In the genomic region with DNA sequence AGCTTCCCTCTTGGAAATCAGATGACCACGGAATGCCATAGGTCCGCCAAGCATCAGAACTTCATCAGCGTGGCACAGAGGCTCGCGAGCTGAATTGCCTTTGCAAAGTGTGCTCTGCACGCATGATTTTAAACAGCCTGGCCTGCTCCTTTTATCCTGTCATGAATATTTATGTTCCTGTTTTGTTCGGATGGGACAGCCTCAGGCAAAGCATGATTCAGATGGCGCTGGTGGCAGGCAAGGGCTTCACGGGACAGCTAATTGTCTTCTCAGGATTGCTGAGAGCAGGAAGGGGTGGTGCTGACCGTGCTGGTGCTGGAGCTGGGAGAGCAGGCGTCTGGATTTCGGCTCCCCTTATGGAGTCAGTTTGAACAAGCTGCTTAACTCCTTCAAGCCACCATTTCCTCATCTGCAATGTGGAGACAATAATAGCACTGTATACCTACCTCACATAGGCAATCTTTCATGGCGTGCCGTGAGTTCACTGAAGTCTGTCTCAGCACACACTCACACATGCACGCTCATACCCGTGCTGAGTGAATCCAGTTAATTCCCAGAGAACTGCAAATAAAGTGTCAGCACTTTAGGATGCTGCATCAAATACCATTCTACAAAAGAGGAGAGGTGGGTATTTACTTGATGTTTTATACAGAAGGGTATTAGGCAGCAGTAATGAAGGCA, we compare ENCODE assay signal across 16 cellular contexts.
DNase-seq lines count a peak whose midpoint lies in the region; ATAC-seq and TF ChIP-seq lines count a peak whose summit lies in the region.
"Had no signal": no experiment of that assay in that cellular context is flagged by ENCODE, and none has a peak within 500 bp of the region (broad histone marks: within the 10 kb centered on the region; RNA-seq: fewer than 3 reads in every experiment).

No MANE protein-coding gene starts in this region.

- H3K4me3 ChIP-seq in IMR-90 (ENCODE audit: insufficient read depth, low read depth, low read length) = no peak overlapping the region
- H3K4me3 ChIP-seq: SJSA1, upper lobe of right lung had no signal

- H3K4me3 Mint-ChIP-seq in neural crest cell = peak overlapping the region; percentile 51
- H3K4me3 Mint-ChIP-seq: activated CD4-positive, alpha-beta memory T cell treated with anti-CD3 and anti-CD28 coated beads, Interleukin-2, amount 10 ng/mL, durations not matched to agents 7 days and 5 days; stimulated activated memory B cell treated with anti-CD40 and anti-IgM and Interleukin-4, amounts not matched to agents 10 μg/mL and 1 μg/mL and 100 μg/mL, for 72 hours had no signal

- TF ChIP-seq CTCF in IMR-90 (conservative IDR thresholded peaks at IDR 0.05; ENCODE audit: low read depth, low read length) (no peak), neural crest cell (conservative IDR thresholded peaks at IDR 0.05) (no peak)

- peak; percentile 63 for DNase-seq in AG20443 (ENCODE audit: low spot score)
- DNase-seq in IMR-90 = no peak
- peak; percentile 37 for DNase-seq in epithelial cell of prostate (ENCODE audit: low read depth, low spot score)
- DNase-seq in neural crest cell (ENCODE audit: low read depth, low spot score) = peak; percentile 18
- DNase-seq in midbrain (lab: John Stamatoyannopoulos, UW) = no peak
- no peak for DNase-seq in activated CD4-positive, alpha-beta T cell treated with anti-CD3 and anti-CD28 coated beads, Interleukin-2, amount 50 U/mL, for 1 hour
- no peak for DNase-seq in stimulated activated CD4-positive, alpha-beta T cell treated with anti-CD3 and anti-CD28 coated beads, Interleukin-4, amount 100 ng/mL, for 1 hour
- DNase-seq: activated CD4-positive, alpha-beta memory T cell treated with anti-CD3 and anti-CD28 coated beads, Interleukin-2, amount 10 ng/mL, durations not matched to agents 7 days and 5 days; Caco-2; cerebellar nuclear complex; NCI-H1436 treated with DMSO at 0.1 percent for 48 hours; NCI-H446; upper lobe of right lung had no signal

- no peak for TF ChIP-seq RAD21 in IMR-90 (IDR thresholded peaks at IDR 0.05; ENCODE audit: low read length)

- no peak overlapping the region for H3K18ac ChIP-seq in IMR-90 (ENCODE audit: low read depth, low read length)

- ATAC-seq in IMR-90 (ENCODE audit: low read depth) (no peak), GM18517 (IDR thresholded peaks at IDR 0.05; ENCODE audit: unreplicated experiment) (no peak)
- ATAC-seq: stimulated activated memory B cell treated with anti-CD40 and anti-IgM and Interleukin-4, amounts not matched to agents 10 μg/mL and 1 μg/mL and 100 μg/mL, for 72 hours; upper lobe of right lung had no signal

- H3K36me3 ChIP-seq in IMR-90 (ENCODE audit: control insufficient read depth, insufficient read depth, low read length) = no peaks in the 10 kb centered on the region
- H3K36me3 ChIP-seq: SJSA1, upper lobe of right lung had no signal

- H3K27me3 Mint-ChIP-seq in neural crest cell (ENCODE audit: low read depth) = no peaks in the 10 kb centered on the region
- H3K27me3 Mint-ChIP-seq: stimulated activated memory B cell treated with anti-CD40 and anti-IgM and Interleukin-4, amounts not matched to agents 10 μg/mL and 1 μg/mL and 100 μg/mL, for 72 hours had no signal

- H2AK9ac ChIP-seq in IMR-90 (replicated peaks; ENCODE audit: low read depth, low read length, poor library complexity) = no peak overlapping the region

- no peak overlapping the region for H2BK5ac ChIP-seq in IMR-90 (ENCODE audit: low read depth, low read length, poor library complexity, severe bottlenecking)

- no peaks in the 10 kb centered on the region for H3K36me3 Mint-ChIP-seq in neural crest cell (ENCODE audit: low read depth)
- H3K36me3 Mint-ChIP-seq: stimulated activated memory B cell treated with anti-CD40 and anti-IgM and Interleukin-4, amounts not matched to agents 10 μg/mL and 1 μg/mL and 100 μg/mL, for 72 hours had no signal

- POLR2A ChIA-PET in IMR-90 (lab: Charles Lee; ENCODE audit: unreplicated experiment) = no interaction called here

- dilution Hi-C loops in IMR-90 (cut with HindIII; ENCODE audit: low sequenced_read_pairs, unreplicated experiment) = no loop called here

- no peaks in the 10 kb centered on the region for H3K9me3 ChIP-seq in IMR-90 (ENCODE audit: control insufficient read depth, insufficient read depth, low read length)
- H3K9me3 ChIP-seq: Caco-2, SJSA1, upper lobe of right lung had no signal

- no peak overlapping the region for H3K23ac ChIP-seq in IMR-90 (ENCODE audit: low read depth, low read length)

- peaks cover 20% of the 10 kb centered on the region for H3K4me1 ChIP-seq in IMR-90 (ENCODE audit: control insufficient read depth, insufficient read depth, low read length)
- H3K4me1 ChIP-seq: upper lobe of right lung had no signal

- H3K9me1 ChIP-seq in IMR-90 (ENCODE audit: insufficient read depth, low read length) = peaks cover 26% of the 10 kb centered on the region

- no peak overlapping the region for H4K5ac ChIP-seq in IMR-90 (ENCODE audit: low read depth, low read length)

- intact Hi-C loops in IMR-90 (cut with micrococcal nuclease) = loop anchor here (5.0 to 10.0 kb wide), 4 partner anchors 140 to 370 kb away; no protein-coding TSS in a partner anchor

- peak overlapping the region; percentile 38; the same call in 1 of the 2 replicates for H3K4ac ChIP-seq in IMR-90 (ENCODE audit: low read depth, low read length)

- TF ChIP-seq POLR2A in IMR-90 (IDR thresholded peaks at IDR 0.05; ENCODE audit: low read depth, low read length) = no peak

- peak overlapping the region; percentile 20; the same call in 1 of the 2 replicates for H2AK5ac ChIP-seq in IMR-90 (ENCODE audit: low read depth, low read length)

- peak overlapping the region; percentile 69 for H2BK120ac ChIP-seq in IMR-90 (ENCODE audit: low read depth, low read length)

- 0 out of 2 replicates have a peak overlapping the region, but pooled peaks have one; percentile 35 for H3K14ac ChIP-seq in IMR-90 (replicated peaks; ENCODE audit: low read depth, low read length)

- no peak overlapping the region for H3K27ac ChIP-seq in IMR-90 (ENCODE audit: insufficient read depth, low read length)
- no peak overlapping the region for H3K27ac ChIP-seq in epithelial cell of prostate
- H3K27ac ChIP-seq: SJSA1, upper lobe of right lung had no signal

- H2BK20ac ChIP-seq in IMR-90 (ENCODE audit: low read depth, low read length) = no peak overlapping the region; the same call in 1 of the 2 replicates

- H4K91ac ChIP-seq in IMR-90 (ENCODE audit: insufficient read depth, low read depth, low read length) = peak overlapping the region; percentile 35; the same call in 1 of the 2 replicates

- peak overlapping the region; percentile 55 for H3K27ac Mint-ChIP-seq in neural crest cell (ENCODE audit: unreplicated experiment)
- H3K27ac Mint-ChIP-seq: activated CD4-positive, alpha-beta memory T cell treated with anti-CD3 and anti-CD28 coated beads, Interleukin-2, amount 10 ng/mL, durations not matched to agents 7 days and 5 days; stimulated activated memory B cell treated with anti-CD40 and anti-IgM and Interleukin-4, amounts not matched to agents 10 μg/mL and 1 μg/mL and 100 μg/mL, for 72 hours had no signal

- CTCF ChIA-PET in IMR-90 (lab: Yijun Ruan, JAX) = no interaction called here

- H3K27me3 ChIP-seq in IMR-90 (ENCODE audit: control insufficient read depth, insufficient read depth, low read length) = no peaks in the 10 kb centered on the region
- H3K27me3 ChIP-seq: SJSA1, upper lobe of right lung had no signal

- no peaks in the 10 kb centered on the region for H3K9me3 Mint-ChIP-seq in neural crest cell
- H3K9me3 Mint-ChIP-seq: activated CD4-positive, alpha-beta memory T cell treated with anti-CD3 and anti-CD28 coated beads, Interleukin-2, amount 10 ng/mL, durations not matched to agents 7 days and 5 days; stimulated activated memory B cell treated with anti-CD40 and anti-IgM and Interleukin-4, amounts not matched to agents 10 μg/mL and 1 μg/mL and 100 μg/mL, for 72 hours had no signal

- no TSS peak for BruUV-seq in IMR-90 (replicated peaks; lab: Mats Ljungman, UMichigan)

- H3K4me2 ChIP-seq in IMR-90 (ENCODE audit: low read depth, low read length) = no peak overlapping the region

- 77% methylated on average over 3 of the region's 16 CpGs; no CpG with 5 or more reads in 1 of the 2 experiments for WGBS in IMR-90 (ENCODE audit: extremely low coverage in 2 of 2, insufficient read length in 1 of 2), 2 experiments

- no peak overlapping the region for H2AFZ ChIP-seq in IMR-90 (replicated peaks; ENCODE audit: low read length, poor library complexity)

- in situ Hi-C loops in IMR-90 (cut with MboI; ENCODE audit: low sequenced_read_pairs) = no loop called here

- no peak overlapping the region; a peak in 1 of 4 replicates for H4K8ac ChIP-seq in IMR-90 (ENCODE audit: low read depth in 2 of 2, low read length in 2 of 2)

- H3K56ac ChIP-seq in IMR-90 (ENCODE audit: extremely low read depth, insufficient read depth, low read length) = no peak overlapping the region

- H3K9ac ChIP-seq in IMR-90 (ENCODE audit: low read depth, low read length) = no peak overlapping the region

- peaks cover 45% of the 10 kb centered on the region for H3K4me1 Mint-ChIP-seq in neural crest cell
- H3K4me1 Mint-ChIP-seq: activated CD4-positive, alpha-beta memory T cell treated with anti-CD3 and anti-CD28 coated beads, Interleukin-2, amount 10 ng/mL, durations not matched to agents 7 days and 5 days; stimulated activated memory B cell treated with anti-CD40 and anti-IgM and Interleukin-4, amounts not matched to agents 10 μg/mL and 1 μg/mL and 100 μg/mL, for 72 hours had no signal

- peak overlapping the region; percentile 19; the same call in 1 of the 3 replicates for H2BK15ac ChIP-seq in IMR-90 (ENCODE audit: low read depth, low read length)

- no peaks in the 10 kb centered on the region for H3K79me1 ChIP-seq in IMR-90 (ENCODE audit: low read depth in 1 of 2, low read length in 2 of 2)

- no peaks in the 10 kb centered on the region for H4K20me1 ChIP-seq in IMR-90 (ENCODE audit: insufficient read depth, low read length)

TF ChIP-seq in IMR-90, 13 proteins besides CTCF, POLR2A, EP300 and RAD21:
- TF ChIP-seq ELK1 (IDR thresholded peaks at IDR 0.05; ENCODE audit: borderline replicate concordance, low read depth, low read length) (no peak), CHD1 (IDR thresholded peaks at IDR 0.05; ENCODE audit: low read depth, low read length) (no peak), SMC3 (IDR thresholded peaks at IDR 0.05; ENCODE audit: low read depth, low read length) (no peak), RCOR1 (IDR thresholded peaks at IDR 0.05; ENCODE audit: insufficient replicate concordance, low read length) (no peak)
TF ChIP-seq in IMR-90: peak in this region for 0.

Comparison
In these comparisons a context has a peak if more than half of its experiments do, and no peak if none do; other contexts are left out.
1. DNase-seq: peak in AG20443 (single experiment), epithelial cell of prostate (single experiment) and neural crest cell (single experiment); none in IMR-90 (single experiment), midbrain (single experiment), activated CD4-positive, alpha-beta T cell treated with anti-CD3 and anti-CD28 coated beads, Interleukin-2, amount 50 U/mL, for 1 hour (single experiment) and stimulated activated CD4-positive, alpha-beta T cell treated with anti-CD3 and anti-CD28 coated beads, Interleukin-4, amount 100 ng/mL, for 1 hour (single experiment).